In genomic region chr2:9423922-9424272, GRCh38 we compare ENCODE assay signal across 1 cellular context.
TF ChIP-seq lines count a peak whose summit lies in the region.

No MANE protein-coding gene starts in this region.

TF ChIP-seq in GM12878, 131 proteins besides CTCF, POLR2A, EP300 and RAD21:
- TF ChIP-seq ZNF622 (IDR thresholded peaks at IDR 0.05) (no peak), TARDBP (IDR thresholded peaks at IDR 0.05; ENCODE audit: borderline replicate concordance) (0 out of 2 replicates have a peak, but pooled peaks have one; percentile 47), FOXM1 (IDR thresholded peaks at IDR 0.05; ENCODE audit: low read depth, low read length) (0 out of 2 replicates have a peak, but pooled peaks have one; percentile 14), SRF (IDR thresholded peaks at IDR 0.05; ENCODE audit: low read depth in 2 of 2, low read length in 2 of 2) (no peak), ESRRA (IDR thresholded peaks at IDR 0.05; ENCODE audit: low read length) (no peak)
TF ChIP-seq in GM12878: peak in this region for 2.
